In genomic region chr2:19377717-19378116, GRCh38 we compare ENCODE assay signal across 3 cellular contexts.
TF ChIP-seq lines count a peak whose summit lies in the region.

No MANE protein-coding gene starts in this region.

TF ChIP-seq in SK-N-SH, 30 proteins besides CTCF, POLR2A, EP300 and RAD21:
- TF ChIP-seq RCOR1 (IDR thresholded peaks at IDR 0.05; ENCODE audit: low read length) (no peak), MXI1 (IDR thresholded peaks at IDR 0.05; ENCODE audit: low read depth, low read length) (no peak)
TF ChIP-seq in SK-N-SH: peak in this region for 0.

TF ChIP-seq in SK-N-SH treated with all-trans-retinoic acid at 6 μM for 48 hours, 23 proteins besides CTCF, POLR2A, EP300 and RAD21:
- TF ChIP-seq CSDC2 (CRISPR knock-in tag; IDR thresholded peaks at IDR 0.05): no peak
- no peak for TF ChIP-seq GLIS3 (CRISPR knock-in tag; IDR thresholded peaks at IDR 0.05)

TF ChIP-seq in H1, 55 proteins besides CTCF, POLR2A, EP300 and RAD21:
- TF ChIP-seq JUN (IDR thresholded peaks at IDR 0.05; ENCODE audit: low read depth, low read length) (no peak), ATF3 (IDR thresholded peaks at IDR 0.05; ENCODE audit: insufficient read depth, low read depth, low read length) (no peak), YY1 (IDR thresholded peaks at IDR 0.05; ENCODE audit: low read depth, low read length) (no peak), KDM1A (IDR thresholded peaks at IDR 0.05; ENCODE audit: borderline replicate concordance, low read length) (no peak), RNF2 (IDR thresholded peaks at IDR 0.05; ENCODE audit: borderline replicate concordance, low read depth, low read length, missing control alignments, poor library complexity, severe bottlenecking) (no peak)
